Comparison of ENCODE assay signal across 9 cellular contexts in the genomic region with DNA sequence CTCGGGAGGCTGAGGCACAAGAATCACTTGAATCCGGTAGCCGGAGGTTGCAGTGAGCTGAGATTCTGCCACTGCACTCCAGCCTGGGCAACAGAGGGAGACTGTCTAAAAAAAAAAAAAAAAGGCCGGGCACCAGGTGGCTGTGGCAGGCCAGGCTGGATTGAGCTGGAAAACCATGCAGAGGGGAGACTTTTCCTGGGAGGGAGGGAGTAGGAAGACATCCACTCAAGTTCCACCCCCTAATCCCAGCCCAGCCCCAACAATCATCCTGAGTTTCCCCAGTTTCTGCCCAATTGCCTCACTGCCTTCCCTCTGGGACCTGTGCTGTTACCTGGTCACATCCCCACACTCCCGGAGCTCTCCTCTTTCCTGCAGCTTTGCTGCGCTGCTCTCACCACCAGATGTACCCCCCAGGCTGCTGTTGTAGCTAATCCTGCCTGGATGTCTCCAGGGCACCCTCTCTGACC. TPM values are rescaled to one million over a fixed set of nuclear protein-coding genes. Genes with fewer than 3 reads are reported as not detected.
DNase-seq lines count a peak whose midpoint lies in the region; ATAC-seq, FAIRE-seq and TF ChIP-seq lines count a peak whose summit lies in the region.
"Had no signal": no experiment of that assay in that cellular context is flagged by ENCODE, and none has a peak within 500 bp of the region (broad histone marks: within the 10 kb centered on the region; RNA-seq: fewer than 3 reads in every experiment).

No MANE protein-coding gene starts in this region.

- TF ChIP-seq EP300 in transverse colon (IDR thresholded peaks at IDR 0.05; ENCODE audit: low read depth), result no peak

- peaks cover 0 to 6% (median 0%) of the 10 kb centered on the region in 4 donors for H3K4me1 ChIP-seq in transverse colon

- TF ChIP-seq CTCF in dorsolateral prefrontal cortex (IDR thresholded peaks at IDR 0.05 in 54 of 56, conservative IDR thresholded peaks at IDR 0.05 in 2 of 56; ENCODE audit: low read depth in 1 of 56, partially characterized antibody in 56 of 56), result no peak
- no peak for TF ChIP-seq CTCF in transverse colon (IDR thresholded peaks at IDR 0.05)

- H3K4me3 ChIP-seq in dorsolateral prefrontal cortex, result peak overlapping the region in 10 of 59 donors; percentile 44 to 65 (median 58)
- no peak overlapping the region for H3K4me3 ChIP-seq in transverse colon
- H3K4me3 ChIP-seq: adrenal gland had no signal

- in situ Hi-C loops in transverse colon (cut with MboI; ENCODE audit: low pct_ligation_motif_present in 1 of 4, low pct_unique_long_range_greater_than_20kb in 1 of 4, low sequenced_read_pairs in 3 of 4), result no loop called here

- peak in 1 of 2 donors; percentile 14 for ATAC-seq in activated T-cell treated with anti-CD3 and anti-CD28 coated beads, Interleukin-2, amount 50 U/mL, for 72 hours (replicated peaks in 1 of 2)
- no peak for ATAC-seq in activated T-cell treated with anti-CD3 and anti-CD28 coated beads, Interleukin-2, amount 50 U/mL, for 4 hours
- ATAC-seq in HG03469 (IDR thresholded peaks at IDR 0.05; ENCODE audit: unreplicated experiment), result no peak

- no peak for DNase-seq in activated T-cell treated with anti-CD3 and anti-CD28 coated beads, Interleukin-2, amount 50 U/mL, for 72 hours
- no peak for DNase-seq in activated T-cell treated with anti-CD3 and anti-CD28 coated beads, Interleukin-2, amount 50 U/mL, for 4 hours
- DNase-seq in NCI-H774 (lab: John Stamatoyannopoulos, UW) (peak; percentile 45), dorsolateral prefrontal cortex (no peak), transverse colon (no peak), frontal cortex (ENCODE audit: low spot score in 2 of 2) (no peak), NCI-H187 treated with DMSO at 0.1 percent for 48 hours (lab: John Stamatoyannopoulos, UW) (no peak)

- H3K27me3 ChIP-seq in dorsolateral prefrontal cortex (peaks cover 0 to 61% (median 6%) of the 10 kb centered on the region in 45 donors), transverse colon (no peaks in the 10 kb centered on the region)
- H3K27me3 ChIP-seq: adrenal gland had no signal

- no peak overlapping the region for H3K27ac Mint-ChIP-seq in activated T-cell treated with anti-CD3 and anti-CD28 coated beads, Interleukin-2, amount 50 U/mL, for 72 hours

- no peak for TF ChIP-seq POLR2A in transverse colon (IDR thresholded peaks at IDR 0.05)

- H3K9me3 Mint-ChIP-seq in activated T-cell treated with anti-CD3 and anti-CD28 coated beads, Interleukin-2, amount 50 U/mL, for 72 hours, result no peaks in the 10 kb centered on the region
- H3K9me3 Mint-ChIP-seq in activated T-cell treated with anti-CD3 and anti-CD28 coated beads, Interleukin-2, amount 50 U/mL, for 4 hours, result no peaks in the 10 kb centered on the region

- H3K36me3 ChIP-seq in transverse colon, result no peaks in the 10 kb centered on the region
- H3K36me3 ChIP-seq: adrenal gland had no signal

- H3K27ac ChIP-seq in dorsolateral prefrontal cortex (peak overlapping the region in 51 of 59 donors; percentile 15 to 86 (median 76)), transverse colon (peak overlapping the region; percentile 69 to 81 (median 80))

- peaks cover 17% of the 10 kb centered on the region for H3K27me3 Mint-ChIP-seq in activated T-cell treated with anti-CD3 and anti-CD28 coated beads, Interleukin-2, amount 50 U/mL, for 72 hours (ENCODE audit: low read depth)
- no peaks in the 10 kb centered on the region for H3K27me3 Mint-ChIP-seq in activated T-cell treated with anti-CD3 and anti-CD28 coated beads, Interleukin-2, amount 50 U/mL, for 4 hours (ENCODE audit: low read depth)

- no peak for FAIRE-seq in frontal cortex (lab: Jason Lieb, UNC)

- H3K4me1 Mint-ChIP-seq in activated T-cell treated with anti-CD3 and anti-CD28 coated beads, Interleukin-2, amount 50 U/mL, for 72 hours (ENCODE audit: low read depth), result peaks cover 22% of the 10 kb centered on the region
- H3K4me1 Mint-ChIP-seq in activated T-cell treated with anti-CD3 and anti-CD28 coated beads, Interleukin-2, amount 50 U/mL, for 4 hours (ENCODE audit: low read depth), result peaks cover 17% of the 10 kb centered on the region

- peak overlapping the region; percentile 6 to 74 for H3K4me3 Mint-ChIP-seq in activated T-cell treated with anti-CD3 and anti-CD28 coated beads, Interleukin-2, amount 50 U/mL, for 72 hours
- H3K4me3 Mint-ChIP-seq in activated T-cell treated with anti-CD3 and anti-CD28 coated beads, Interleukin-2, amount 50 U/mL, for 4 hours, result no peak overlapping the region

- intact Hi-C loops in dorsolateral prefrontal cortex (cut with DNase I) (no loop called here), transverse colon (cut with DNase I; ENCODE audit: low total_unique reads) (no loop called here)

- H3K9me3 ChIP-seq in transverse colon, result no peaks in the 10 kb centered on the region
- H3K9me3 ChIP-seq: adrenal gland had no signal

- no peaks in the 10 kb centered on the region for H3K36me3 Mint-ChIP-seq in activated T-cell treated with anti-CD3 and anti-CD28 coated beads, Interleukin-2, amount 50 U/mL, for 72 hours (ENCODE audit: insufficient read depth in 2 of 2)
- H3K36me3 Mint-ChIP-seq in activated T-cell treated with anti-CD3 and anti-CD28 coated beads, Interleukin-2, amount 50 U/mL, for 4 hours (ENCODE audit: insufficient read depth), result no peaks in the 10 kb centered on the region

- 30 to 70% methylated on average over 4 to 6 of the region's 6 CpGs for WGBS in transverse colon (ENCODE audit: low coverage in 1 of 2), 2 donors

RNA-seq across cellular contexts. Expression of a gene that starts 9.0 kb away (rescaled TPM):
- 10 to 100 TPM; 83.4 to 93.3 TPM for total RNA-seq in activated T-cell treated with anti-CD3 and anti-CD28 coated beads, Interleukin-2, amount 50 U/mL, for 72 hours
- total RNA-seq in activated T-cell treated with anti-CD3 and anti-CD28 coated beads, Interleukin-2, amount 50 U/mL, for 4 hours, result 10 to 100 TPM; 55.8 to 73.3 (median 69.3) TPM
- total RNA-seq in dorsolateral prefrontal cortex (100 to 1,000 TPM in 118 of 120 experiments, 10 to 100 TPM in 2; 82.1 to 367 (median 187) TPM), transverse colon (10 to 100 TPM; 15.7 to 41.6 (median 23.1) TPM), frontal cortex (10.2 TPM)

RNA-seq across cellular contexts. Expression of a gene that starts 20.8 kb away (rescaled TPM):
- total RNA-seq in activated T-cell treated with anti-CD3 and anti-CD28 coated beads, Interleukin-2, amount 50 U/mL, for 72 hours, result 10 to 100 TPM; 10.8 to 11.4 TPM
- 1 to 10 TPM; 3.4 to 4.1 (median 3.6) TPM for total RNA-seq in activated T-cell treated with anti-CD3 and anti-CD28 coated beads, Interleukin-2, amount 50 U/mL, for 4 hours
- total RNA-seq in dorsolateral prefrontal cortex (10 to 100 TPM; 25.4 to 60.7 (median 42.0) TPM), transverse colon (100 to 1,000 TPM in 1 of 4 donors, 10 to 100 TPM in 3; 13.4 to 141 (median 17.9) TPM), frontal cortex (22.8 TPM)

RNA-seq across cellular contexts. Expression of a gene that starts 24.6 kb away (rescaled TPM):
- under 1 TPM; 0.31 to 0.81 TPM for total RNA-seq in activated T-cell treated with anti-CD3 and anti-CD28 coated beads, Interleukin-2, amount 50 U/mL, for 72 hours
- under 1 TPM in 1 of 3 donors, not detected in 2; 0.05 TPM for total RNA-seq in activated T-cell treated with anti-CD3 and anti-CD28 coated beads, Interleukin-2, amount 50 U/mL, for 4 hours
- 10 to 100 TPM; 13.8 to 28.3 (median 20.2) TPM for total RNA-seq in dorsolateral prefrontal cortex
- 1 to 10 TPM in 2 of 4 donors, under 1 TPM in 2; 0.27 to 5.2 (median 1.1) TPM for total RNA-seq in transverse colon
- total RNA-seq in frontal cortex, result 21.2 TPM
